In genomic region chr14:56342419-56342901, GRCh38 we compare ENCODE assay signal across 8 cellular contexts.
DNase-seq lines count a peak whose midpoint lies in the region; ATAC-seq and TF ChIP-seq lines count a peak whose summit lies in the region.

No MANE protein-coding gene starts in this region.

- peak overlapping the region; percentile 60 for H3K4me3 ChIP-seq in Loucy (ENCODE audit: low read length, poor library complexity, severe bottlenecking)
- H3K4me3 ChIP-seq in spleen: no peak overlapping the region

- intact Hi-C loops in spleen (cut with DNase I; ENCODE audit: low total_unique reads): loop anchor here (5.0 to 10.0 kb wide), 3 partner anchors 498 to 635 kb away; no protein-coding TSS in a partner anchor

- no peak overlapping the region for H3K27ac Mint-ChIP-seq in activated T-helper 17 cell treated with anti-CD3 and anti-CD28 coated beads, Interleukin-2, amount 50 U/mL, for 72 hours

- H3K36me3 ChIP-seq in Loucy (ENCODE audit: insufficient read depth, low read length) (no peaks in the 10 kb centered on the region), spleen (no peaks in the 10 kb centered on the region)

- peaks cover 16% of the 10 kb centered on the region; the same call in 1 of the 2 replicates for H3K79me2 ChIP-seq in Loucy (ENCODE audit: insufficient read depth, low read length)

- TF ChIP-seq CTCF in Loucy (conservative IDR thresholded peaks at IDR 0.05; ENCODE audit: low read length) (no peak), spleen (IDR thresholded peaks at IDR 0.05 in 8 of 11, conservative IDR thresholded peaks at IDR 0.05 in 3 of 11) (no peak)

- peaks cover 36% of the 10 kb centered on the region for H3F3A ChIP-seq in Loucy (ENCODE audit: low read depth)

- peak overlapping the region; percentile 88 for H3K9ac ChIP-seq in Loucy (ENCODE audit: low read depth, low read length, poor library complexity, severe bottlenecking)

- H3K9me3 ChIP-seq in Loucy (ENCODE audit: insufficient read depth, low read depth, low read length) (no peaks in the 10 kb centered on the region; the same call in 1 of the 2 replicates), spleen (no peaks in the 10 kb centered on the region)

- H4K20me1 ChIP-seq in Loucy (ENCODE audit: insufficient read depth, low read length, poor library complexity, severe bottlenecking): no peaks in the 10 kb centered on the region

- no peak overlapping the region for H3K4me3 Mint-ChIP-seq in activated T-helper 17 cell treated with anti-CD3 and anti-CD28 coated beads, Interleukin-2, amount 50 U/mL, for 72 hours

- H3K9me3 Mint-ChIP-seq in activated T-helper 17 cell treated with anti-CD3 and anti-CD28 coated beads, Interleukin-2, amount 50 U/mL, for 72 hours: no peaks in the 10 kb centered on the region

- H3K27me3 ChIP-seq in Loucy (ENCODE audit: insufficient read depth, low read length, poor library complexity, severe bottlenecking): no peaks in the 10 kb centered on the region
- no peaks in the 10 kb centered on the region for H3K27me3 ChIP-seq in spleen (replicated peaks in 1 of 7)

- H3K4me1 ChIP-seq in Loucy (ENCODE audit: insufficient read depth, low read length, poor library complexity, severe bottlenecking) (peaks cover 80% of the 10 kb centered on the region), spleen (peaks cover 0 to 49% (median 22%) of the 10 kb centered on the region in 6 donors)

- no peaks in the 10 kb centered on the region for H3K27me3 Mint-ChIP-seq in activated T-helper 17 cell treated with anti-CD3 and anti-CD28 coated beads, Interleukin-2, amount 50 U/mL, for 72 hours

- H2AFZ ChIP-seq in Loucy (ENCODE audit: low read length): no peak overlapping the region

- 10 to 25% (median 11%) methylated on average over 5 of the region's 5 CpGs for WGBS in spleen, 5 donors

- no peaks in the 10 kb centered on the region for H3K36me3 Mint-ChIP-seq in activated T-helper 17 cell treated with anti-CD3 and anti-CD28 coated beads, Interleukin-2, amount 50 U/mL, for 72 hours (ENCODE audit: low read depth)

- peak; percentile 54 for ATAC-seq in GM19397 (IDR thresholded peaks at IDR 0.05; ENCODE audit: unreplicated experiment)
- ATAC-seq in activated T-helper 17 cell treated with anti-CD3 and anti-CD28 coated beads, Interleukin-2, amount 50 U/mL, for 72 hours (replicated peaks): no peak

- H3K4me2 ChIP-seq in Loucy (ENCODE audit: low read depth, low read length, poor library complexity, severe bottlenecking): peak overlapping the region; percentile 76

- DNase-seq in fibroblast of peridontal ligament (ENCODE audit: extremely low read depth): peak; percentile 96
- no peak for DNase-seq in spleen
- no peak for DNase-seq in stimulated activated CD4-positive, alpha-beta T cell treated with anti-CD3 and anti-CD28 coated beads, Interleukin-4, amount 100 ng/mL, for 4 hours
- no peak for DNase-seq in NOMO-1 (lab: John Stamatoyannopoulos, UW; ENCODE audit: unreplicated experiment in 2 of 2)
- DNase-seq in NCI-H82 treated with DMSO at 0.1 percent for 48 hours (lab: John Stamatoyannopoulos, UW; ENCODE audit: unreplicated experiment): no peak

- H3K4me1 Mint-ChIP-seq in activated T-helper 17 cell treated with anti-CD3 and anti-CD28 coated beads, Interleukin-2, amount 50 U/mL, for 72 hours: no peaks in the 10 kb centered on the region

- peak overlapping the region in 7 of 8 donors; percentile 48 to 75 (median 58) for H3K27ac ChIP-seq in spleen

- TF ChIP-seq POLR2A in spleen (IDR thresholded peaks at IDR 0.05): no peak

- H3K9me2 ChIP-seq in Loucy (replicated peaks; ENCODE audit: low read depth, low read length): no peaks in the 10 kb centered on the region
